In the genomic region with DNA sequence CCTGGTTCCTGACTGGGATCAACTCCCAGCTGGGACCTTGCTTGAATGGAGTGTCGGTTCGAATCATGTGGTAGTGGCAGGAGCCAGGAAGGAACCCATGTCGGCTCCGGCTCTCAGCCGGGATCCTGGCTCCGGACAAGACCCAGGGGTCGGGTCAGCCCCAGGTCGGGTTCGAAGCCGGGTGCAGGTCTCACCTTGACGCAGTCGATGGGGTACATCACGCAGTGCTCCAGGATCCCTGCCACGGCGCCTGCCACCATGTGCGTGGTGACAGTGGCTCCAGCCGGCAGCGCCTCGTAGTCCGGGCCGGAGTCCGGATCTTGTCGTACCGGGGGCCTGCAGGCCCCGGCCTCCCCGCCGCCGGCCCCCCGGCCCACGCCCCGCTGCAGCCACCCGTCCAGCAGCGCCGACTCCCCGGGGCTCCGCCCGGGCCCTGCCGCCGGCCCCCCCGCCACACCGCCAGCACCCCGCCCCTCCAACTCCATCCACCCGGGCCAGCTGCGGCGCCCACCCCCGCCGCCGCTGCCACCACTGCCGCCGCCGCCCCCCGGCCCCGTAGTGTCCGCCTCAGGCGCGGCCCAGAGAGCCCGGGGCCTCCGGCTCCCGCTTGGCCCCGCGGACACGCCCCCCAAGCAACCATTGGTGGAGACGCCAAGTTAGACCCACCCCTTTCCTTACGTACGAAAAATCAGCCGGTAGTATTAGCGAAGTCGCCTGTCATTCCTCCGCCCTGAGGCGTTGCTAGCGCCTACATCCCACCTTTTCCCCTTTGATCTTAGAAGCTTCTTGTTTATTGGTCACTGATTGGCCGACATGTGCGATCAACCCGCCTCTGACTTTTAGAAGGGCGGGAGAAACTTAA, we compare ENCODE assay signal across 8 cellular contexts. TPM values are rescaled to one million over a fixed set of nuclear protein-coding genes. Genes with fewer than 3 reads are reported as not detected.
A peak's percentile ranks its signal among the peaks of the same experiment; 100 is the strongest.
DNase-seq lines count a peak whose midpoint lies in the region; ATAC-seq and TF ChIP-seq lines count a peak whose summit lies in the region.

A gene with protein sequence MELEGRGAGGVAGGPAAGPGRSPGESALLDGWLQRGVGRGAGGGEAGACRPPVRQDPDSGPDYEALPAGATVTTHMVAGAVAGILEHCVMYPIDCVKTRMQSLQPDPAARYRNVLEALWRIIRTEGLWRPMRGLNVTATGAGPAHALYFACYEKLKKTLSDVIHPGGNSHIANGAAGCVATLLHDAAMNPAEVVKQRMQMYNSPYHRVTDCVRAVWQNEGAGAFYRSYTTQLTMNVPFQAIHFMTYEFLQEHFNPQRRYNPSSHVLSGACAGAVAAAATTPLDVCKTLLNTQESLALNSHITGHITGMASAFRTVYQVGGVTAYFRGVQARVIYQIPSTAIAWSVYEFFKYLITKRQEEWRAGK (minus strand): TSS at position 589 of the 862 bp plus-strand sequence. CDS start 104 bp downstream, at position 485.

- H3K79me2 ChIP-seq in smooth muscle cell (ENCODE audit: low read depth): peaks cover 42% of the 10 kb centered on the region

- peak; percentile 14 for TF ChIP-seq POLR2A in GM10847 (IDR thresholded peaks at IDR 0.05; ENCODE audit: extremely low read depth, insufficient read length)

- ATAC-seq in HG03066 (IDR thresholded peaks at IDR 0.05; ENCODE audit: low read depth, unreplicated experiment) (peak; percentile 75), WTC11 (peak; percentile 83), GM18861 (IDR thresholded peaks at IDR 0.05; ENCODE audit: unreplicated experiment) (no peak)
- no peak for ATAC-seq in central memory CD8-positive, alpha-beta T cell (replicated peaks; ENCODE audit: extremely low read depth, poor library complexity, severe bottlenecking)

- peak within 1 kb of the TSS; percentile 79 for H2AFZ ChIP-seq in smooth muscle cell (ENCODE audit: low read depth)

- TF ChIP-seq CTCF in WTC11 (IDR thresholded peaks at IDR 0.05): no peak
- no peak for TF ChIP-seq CTCF in smooth muscle cell (IDR thresholded peaks at IDR 0.05; ENCODE audit: borderline replicate concordance, insufficient read depth, poor library complexity, severe bottlenecking)

- H3K4me3 Mint-ChIP-seq in WTC11: peak within 1 kb of the TSS; percentile 81
- peak within 1 kb of the TSS; percentile 76 for H3K4me3 Mint-ChIP-seq in central memory CD8-positive, alpha-beta T cell

- 0 out of 2 replicates have a peak, but pooled peaks cover 3% of the 10 kb centered on the region for H3K27me3 Mint-ChIP-seq in WTC11 (ENCODE audit: low read depth)
- H3K27me3 Mint-ChIP-seq in central memory CD8-positive, alpha-beta T cell: no peaks in the 10 kb centered on the region

- H3K9me3 ChIP-seq in smooth muscle cell (replicated peaks; ENCODE audit: low read depth): no peaks in the 10 kb centered on the region

- peak within 1 kb of the TSS; percentile 91 for H3K27ac Mint-ChIP-seq in WTC11
- H3K27ac Mint-ChIP-seq in central memory CD8-positive, alpha-beta T cell (ENCODE audit: low read depth): peak within 1 kb of the TSS; percentile 96

- peaks cover 3% of the 10 kb centered on the region; the same call in 1 of the 2 replicates for H3K9me3 Mint-ChIP-seq in WTC11
- no peaks in the 10 kb centered on the region for H3K9me3 Mint-ChIP-seq in central memory CD8-positive, alpha-beta T cell

- peaks cover 15% of the 10 kb centered on the region for H3F3A ChIP-seq in smooth muscle cell (ENCODE audit: low read depth)

- H3K36me3 ChIP-seq in smooth muscle cell (ENCODE audit: low read depth): no peaks in the 10 kb centered on the region

- H3K27me3 ChIP-seq in smooth muscle cell (ENCODE audit: low read depth): no peaks in the 10 kb centered on the region

- WGBS in smooth muscle cell (ENCODE audit: low lambda C conversion rate): under 1% methylated on average over 47 of the region's 75 CpGs

- H4K20me1 ChIP-seq in smooth muscle cell (ENCODE audit: low read depth): peaks cover 37% of the 10 kb centered on the region

- CTCF ChIA-PET in WTC11 (lab: Charles Lee): interaction anchor here (1.0 to 2.9 kb wide), 8 partner anchors 8 to 374 kb away, joined by 3 to 16 read pairs (median 5); a partner anchor contains a TSS

- H3K4me1 Mint-ChIP-seq in WTC11: peaks cover 30% of the 10 kb centered on the region
- peaks cover 36% of the 10 kb centered on the region for H3K4me1 Mint-ChIP-seq in central memory CD8-positive, alpha-beta T cell

- POLR2A ChIA-PET in WTC11 (lab: Charles Lee): interaction anchor here (0.7 to 2.6 kb wide), 4 partner anchors 39 to 190 kb away, joined by 4 to 11 read pairs (median 8); a partner anchor contains a TSS

- no peaks in the 10 kb centered on the region for H3K36me3 Mint-ChIP-seq in WTC11
- H3K36me3 Mint-ChIP-seq in central memory CD8-positive, alpha-beta T cell (ENCODE audit: insufficient read depth): peaks cover 12% of the 10 kb centered on the region

- DNase-seq in NCI-H2196 treated with DMSO at 0.1 percent for 48 hours (lab: John Stamatoyannopoulos, UW; ENCODE audit: unreplicated experiment): peak; percentile 90
- peak; percentile 94 for DNase-seq in WTC11 (ENCODE audit: low spot score)
- DNase-seq in central memory CD8-positive, alpha-beta T cell (ENCODE audit: low spot score in 2 of 2): peak; percentile 77 to 94
- DNase-seq in inferior parietal cortex (ENCODE audit: extremely low spot score): peak; percentile 99
- DNase-seq in smooth muscle cell (lab: John Stamatoyannopoulos, UW; ENCODE audit: unreplicated experiment): peak; percentile 85

- peak within 1 kb of the TSS; percentile 96 for H3K9ac ChIP-seq in smooth muscle cell (ENCODE audit: low read depth)

- H3K27ac ChIP-seq in smooth muscle cell (ENCODE audit: low read depth): peak within 1 kb of the TSS; percentile 99

- peaks cover 29% of the 10 kb centered on the region for H3K4me1 ChIP-seq in smooth muscle cell (ENCODE audit: low read depth)

- H3K4me3 ChIP-seq in smooth muscle cell: peak within 1 kb of the TSS; percentile 83

- H3K4me2 ChIP-seq in smooth muscle cell: peak within 1 kb of the TSS; percentile 98

TF ChIP-seq in WTC11, 78 proteins besides CTCF, POLR2A, EP300 and RAD21 (continues in another document):
- TF ChIP-seq, protein P1, sequence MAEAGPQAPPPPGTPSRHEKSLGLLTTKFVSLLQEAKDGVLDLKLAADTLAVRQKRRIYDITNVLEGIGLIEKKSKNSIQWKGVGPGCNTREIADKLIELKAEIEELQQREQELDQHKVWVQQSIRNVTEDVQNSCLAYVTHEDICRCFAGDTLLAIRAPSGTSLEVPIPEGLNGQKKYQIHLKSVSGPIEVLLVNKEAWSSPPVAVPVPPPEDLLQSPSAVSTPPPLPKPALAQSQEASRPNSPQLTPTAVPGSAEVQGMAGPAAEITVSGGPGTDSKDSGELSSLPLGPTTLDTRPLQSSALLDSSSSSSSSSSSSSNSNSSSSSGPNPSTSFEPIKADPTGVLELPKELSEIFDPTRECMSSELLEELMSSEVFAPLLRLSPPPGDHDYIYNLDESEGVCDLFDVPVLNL (CRISPR knock-in tag; IDR thresholded peaks at IDR 0.05; ENCODE audit: borderline replicate concordance, low read depth): no peak
- no peak for TF ChIP-seq CBFB (CRISPR knock-in tag; IDR thresholded peaks at IDR 0.05; ENCODE audit: low read depth)
- TF ChIP-seq, protein P2, sequence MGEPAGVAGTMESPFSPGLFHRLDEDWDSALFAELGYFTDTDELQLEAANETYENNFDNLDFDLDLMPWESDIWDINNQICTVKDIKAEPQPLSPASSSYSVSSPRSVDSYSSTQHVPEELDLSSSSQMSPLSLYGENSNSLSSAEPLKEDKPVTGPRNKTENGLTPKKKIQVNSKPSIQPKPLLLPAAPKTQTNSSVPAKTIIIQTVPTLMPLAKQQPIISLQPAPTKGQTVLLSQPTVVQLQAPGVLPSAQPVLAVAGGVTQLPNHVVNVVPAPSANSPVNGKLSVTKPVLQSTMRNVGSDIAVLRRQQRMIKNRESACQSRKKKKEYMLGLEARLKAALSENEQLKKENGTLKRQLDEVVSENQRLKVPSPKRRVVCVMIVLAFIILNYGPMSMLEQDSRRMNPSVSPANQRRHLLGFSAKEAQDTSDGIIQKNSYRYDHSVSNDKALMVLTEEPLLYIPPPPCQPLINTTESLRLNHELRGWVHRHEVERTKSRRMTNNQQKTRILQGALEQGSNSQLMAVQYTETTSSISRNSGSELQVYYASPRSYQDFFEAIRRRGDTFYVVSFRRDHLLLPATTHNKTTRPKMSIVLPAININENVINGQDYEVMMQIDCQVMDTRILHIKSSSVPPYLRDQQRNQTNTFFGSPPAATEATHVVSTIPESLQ (CRISPR knock-in tag; IDR thresholded peaks at IDR 0.05): no peak
- TF ChIP-seq EMX1 (CRISPR knock-in tag; IDR thresholded peaks at IDR 0.05): no peak
- TF ChIP-seq NFATC4 (CRISPR knock-in tag; IDR thresholded peaks at IDR 0.05): no peak
- TF ChIP-seq, protein P3, sequence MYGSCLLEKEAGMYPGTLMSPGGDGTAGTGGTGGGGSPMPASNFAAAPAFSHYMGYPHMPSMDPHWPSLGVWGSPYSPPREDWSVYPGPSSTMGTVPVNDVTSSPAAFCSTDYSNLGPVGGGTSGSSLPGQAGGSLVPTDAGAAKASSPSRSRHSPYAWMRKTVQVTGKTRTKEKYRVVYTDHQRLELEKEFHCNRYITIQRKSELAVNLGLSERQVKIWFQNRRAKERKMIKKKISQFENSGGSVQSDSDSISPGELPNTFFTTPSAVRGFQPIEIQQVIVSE (CRISPR knock-in tag; IDR thresholded peaks at IDR 0.05; ENCODE audit: borderline replicate concordance): no peak
- TF ChIP-seq NFYB (CRISPR knock-in tag; conservative IDR thresholded peaks at IDR 0.05; ENCODE audit: low read depth): peak; percentile 92
- no peak for TF ChIP-seq TEAD1 (CRISPR knock-in tag; IDR thresholded peaks at IDR 0.05)
- no peak for TF ChIP-seq JAZF1 (CRISPR knock-in tag; IDR thresholded peaks at IDR 0.05)
- no peak for TF ChIP-seq ZNF396 (CRISPR knock-in tag; IDR thresholded peaks at IDR 0.05; ENCODE audit: borderline replicate concordance)
- TF ChIP-seq FOXP1 (CRISPR knock-in tag; IDR thresholded peaks at IDR 0.05; ENCODE audit: borderline replicate concordance): 0 out of 2 replicates have a peak, but pooled peaks have one; percentile 21
- no peak for TF ChIP-seq GTF2I (CRISPR knock-in tag; conservative IDR thresholded peaks at IDR 0.05)
- no peak for TF ChIP-seq SMAD4 (CRISPR knock-in tag; IDR thresholded peaks at IDR 0.05)
- TF ChIP-seq ETV6 (CRISPR knock-in tag; IDR thresholded peaks at IDR 0.05): no peak
- no peak for TF ChIP-seq ATF1 (CRISPR knock-in tag; IDR thresholded peaks at IDR 0.05)
- no peak for TF ChIP-seq NR1H2 (CRISPR knock-in tag; IDR thresholded peaks at IDR 0.05)

RNA-seq across cellular contexts. Expression of the gene that starts here (rescaled TPM):
- total RNA-seq in WTC11 (2021): 17.3 to 18.3 TPM (median 18.2 TPM) in 3 replicates
- 41.1 and 43.3 TPM in 2 replicates for total RNA-seq in smooth muscle cell
- 35.0 and 47.1 TPM in 2 replicates for polyA plus RNA-seq in smooth muscle cell

Comparison
In these comparisons a context has a peak if more than half of its experiments do, and no peak if none do; other contexts are left out.
1. ATAC-seq: peak in HG03066 (single experiment) and WTC11 (single experiment); none in central memory CD8-positive, alpha-beta T cell (single experiment) and GM18861 (single experiment).
2. Peak in every context shown above with its lines, with median percentiles within 50 percentile points of each other: DNase-seq.